ENCODE assay signal across 9 cellular contexts in genomic region chr15:65980824-65981456, GRCh38.
DNase-seq lines count a peak whose midpoint lies in the region; ATAC-seq and TF ChIP-seq lines count a peak whose summit lies in the region.
"Had no signal": no experiment of that assay in that cellular context is flagged by ENCODE, and none has a peak within 500 bp of the region (broad histone marks: within the 10 kb centered on the region; RNA-seq: fewer than 3 reads in every experiment).

No MANE protein-coding gene starts in this region.

- H3K36me3 Mint-ChIP-seq in osteocyte (ENCODE audit: unreplicated experiment): no peaks in the 10 kb centered on the region

- no peaks in the 10 kb centered on the region for H3K27me3 ChIP-seq in WERI-Rb-1 (ENCODE audit: insufficient read depth, low read depth, severe bottlenecking)

- DNase-seq in NOMO-1 (lab: John Stamatoyannopoulos, UW; ENCODE audit: unreplicated experiment in 2 of 2) (peak; percentile 7 to 15), NOMO-1 treated with DMSO at 0.1 percent for 48 hours (lab: John Stamatoyannopoulos, UW; ENCODE audit: unreplicated experiment) (no peak), Kasumi-1 (lab: John Stamatoyannopoulos, UW) (peak; percentile 55), WERI-Rb-1 (peak; percentile 83), foreskin fibroblast (peak; percentile 62 to 84), osteocyte (ENCODE audit: extremely low spot score, unreplicated experiment) (no peak)

- TF ChIP-seq CTCF in WERI-Rb-1 (IDR thresholded peaks at IDR 0.05; ENCODE audit: low read depth, low read length) (peak; percentile 83), foreskin fibroblast (IDR thresholded peaks at IDR 0.05; ENCODE audit: low read depth, low read length) (peak; percentile 82), osteocyte (IDR thresholded peaks at IDR 0.05) (peak; percentile 71)

- H3K4me1 Mint-ChIP-seq in osteocyte (ENCODE audit: unreplicated experiment): peaks cover 4% of the 10 kb centered on the region

- no peaks in the 10 kb centered on the region for H3K36me3 ChIP-seq in WERI-Rb-1

- no peak overlapping the region for H3K27ac ChIP-seq in WERI-Rb-1

- no peaks in the 10 kb centered on the region for H3K9me3 ChIP-seq in WERI-Rb-1 (ENCODE audit: severe bottlenecking)

- peaks cover 54% of the 10 kb centered on the region for H3K27me3 Mint-ChIP-seq in osteocyte (ENCODE audit: unreplicated experiment)

- no peak overlapping the region for H3K27ac Mint-ChIP-seq in osteocyte (ENCODE audit: unreplicated experiment)
- H3K27ac Mint-ChIP-seq: dendritic cell treated with granulocyte-macrophage colony-stimulating factor and Interleukin-4, amounts not matched to agents 40 ng/mL and 50 ng/mL, for 4 days had no signal

- H3K4me3 Mint-ChIP-seq in osteocyte (ENCODE audit: unreplicated experiment): no peak overlapping the region
- H3K4me3 Mint-ChIP-seq: dendritic cell treated with granulocyte-macrophage colony-stimulating factor and Interleukin-4, amounts not matched to agents 40 ng/mL and 50 ng/mL, for 4 days had no signal

- no peaks in the 10 kb centered on the region for H3K9me3 Mint-ChIP-seq in osteocyte (ENCODE audit: unreplicated experiment)
- H3K9me3 Mint-ChIP-seq: dendritic cell treated with granulocyte-macrophage colony-stimulating factor and Interleukin-4, amounts not matched to agents 40 ng/mL and 50 ng/mL, for 4 days had no signal

- ATAC-seq in GM21367 (IDR thresholded peaks at IDR 0.05; ENCODE audit: unreplicated experiment) (no peak), HG02981 (IDR thresholded peaks at IDR 0.05; ENCODE audit: unreplicated experiment) (no peak)

- H3K4me3 ChIP-seq in WERI-Rb-1 (ENCODE audit: low read depth, low read length) (no peak overlapping the region), foreskin fibroblast (ENCODE audit: low read depth in 1 of 2, low read length in 2 of 2) (no peak overlapping the region)

Comparison
In these comparisons a context has a peak if more than half of its experiments do, and no peak if none do; other contexts are left out.
1. DNase-seq: peak in NOMO-1 (2 of 2), Kasumi-1 (2 of 2), WERI-Rb-1 (single experiment) and foreskin fibroblast (2 of 2); none in NOMO-1 treated with DMSO at 0.1 percent for 48 hours (single experiment) and osteocyte (single experiment).
2. Peak in every context shown above with its lines, with median percentiles within 50 percentile points of each other: CTCF ChIP-seq.